Comparison of ENCODE assay signal across 9 cellular contexts in the genomic region with DNA sequence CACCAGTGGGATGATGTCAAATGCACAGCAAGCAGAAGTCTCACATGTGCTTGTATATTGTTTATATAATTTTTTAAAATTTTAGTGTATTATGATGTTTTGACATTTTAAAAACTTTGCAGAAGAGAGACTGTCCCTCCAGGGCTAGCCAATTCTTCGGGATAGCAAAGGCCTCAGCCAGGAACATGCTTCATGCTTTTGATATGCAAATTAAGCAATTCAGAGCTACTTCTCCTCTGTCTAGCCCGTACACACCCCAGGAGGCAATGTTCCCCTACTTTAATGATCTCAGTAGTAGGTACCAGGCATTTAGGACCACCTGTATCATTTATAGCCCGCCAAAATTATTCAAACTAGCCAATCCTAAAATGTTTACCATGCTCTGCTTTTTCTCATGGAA.
"Had no signal": no experiment of that assay in that cellular context is flagged by ENCODE, and none has a peak within 500 bp of the region (broad histone marks: within the 10 kb centered on the region; RNA-seq: fewer than 3 reads in every experiment).

No MANE protein-coding gene starts in this region.

- H3K36me3 ChIP-seq: HAP-1 had no signal

- H3K4me3 ChIP-seq: HAP-1, K562 had no signal

- H3K9me3 ChIP-seq: HAP-1 had no signal

- ATAC-seq: HCT116, K562 had no signal

- H3K27ac Mint-ChIP-seq: HFFc6 had no signal

- H3K4me3 Mint-ChIP-seq: HFFc6 had no signal

- DNase-seq: GOT3, H7, HFFc6, IMR-90, KG1 had no signal

- H3K27ac ChIP-seq: HL-60 had no signal
